Comparison of ENCODE assay signal across 13 cellular contexts in genomic region chr6:14423955-14424354, GRCh38.
"Had no signal": no experiment of that assay in that cellular context is flagged by ENCODE, and none has a peak within 500 bp of the region (broad histone marks: within the 10 kb centered on the region; RNA-seq: fewer than 3 reads in every experiment).

No MANE protein-coding gene starts in this region.

- H3K4me3 ChIP-seq: SJCRH30, stomach, thoracic aorta had no signal

- H3K27ac Mint-ChIP-seq: activated B cell treated with CpG ODN at 0.5 μM for 24 hours; effector memory CD8-positive, alpha-beta T cell; natural killer cell; T-helper 17 cell had no signal

- H3K27ac ChIP-seq: foreskin keratinocyte, neutrophil, RWPE1, SJCRH30, stomach, thoracic aorta had no signal

- ATAC-seq: effector memory CD8-positive, alpha-beta T cell; foreskin keratinocyte; natural killer cell; T-helper 17 cell had no signal

- H3K9me3 Mint-ChIP-seq: effector memory CD8-positive, alpha-beta T cell; natural killer cell had no signal

- H3K4me1 ChIP-seq: foreskin keratinocyte, SJCRH30, stomach had no signal

- DNase-seq: activated B cell treated with CpG ODN at 0.5 μM for 24 hours; dermis blood vessel endothelial cell; effector memory CD8-positive, alpha-beta T cell; foreskin keratinocyte; kidney glomerular epithelial cell; mesendoderm; natural killer cell; SJCRH30; stomach; T-helper 17 cell had no signal

- H3K27me3 ChIP-seq: foreskin keratinocyte, neutrophil, SJCRH30, stomach had no signal

- H3K4me1 Mint-ChIP-seq: natural killer cell had no signal

- H3K9me3 ChIP-seq: neutrophil, SJCRH30, stomach, thoracic aorta had no signal

- H3K36me3 ChIP-seq: neutrophil, SJCRH30, stomach, thoracic aorta had no signal

- H3K4me3 Mint-ChIP-seq: activated B cell treated with CpG ODN at 0.5 μM for 24 hours; effector memory CD8-positive, alpha-beta T cell; natural killer cell; T-helper 17 cell had no signal

- H3K27me3 Mint-ChIP-seq: activated B cell treated with CpG ODN at 0.5 μM for 24 hours had no signal

- H3K36me3 Mint-ChIP-seq: natural killer cell had no signal
